In the genomic region with DNA sequence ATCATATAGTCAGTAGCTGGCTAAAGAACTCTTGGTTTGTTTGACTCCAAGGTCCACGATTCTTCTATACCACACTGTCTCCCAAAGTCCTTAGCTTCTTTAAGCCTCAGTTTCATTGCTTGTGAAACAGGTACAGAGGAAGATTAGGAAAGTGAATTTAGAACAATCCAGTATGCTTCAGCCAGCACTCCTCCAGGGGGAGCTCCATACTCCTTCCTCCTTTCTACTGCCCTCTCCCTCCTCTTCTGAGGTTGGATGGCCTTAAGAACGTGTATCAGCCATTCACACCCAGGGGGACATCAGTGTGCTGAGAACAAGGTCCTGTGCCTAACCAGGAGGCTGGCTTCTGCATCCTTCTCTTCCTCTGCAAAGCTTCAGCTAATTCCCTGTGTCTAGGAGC, we compare ENCODE assay signal across 8 cellular contexts. TPM values are rescaled to one million over a fixed set of nuclear protein-coding genes. Genes with fewer than 3 reads are reported as not detected.
DNase-seq lines count a peak whose midpoint lies in the region; ATAC-seq, FAIRE-seq and TF ChIP-seq lines count a peak whose summit lies in the region.

No MANE protein-coding gene starts in this region.

- H3K4me1 ChIP-seq in heart right ventricle: peaks cover 0 to 56% (median 17%) of the 10 kb centered on the region in 9 donors

- DNase-seq in AG08395 (ENCODE audit: low spot score): peak; percentile 47
- no peak for DNase-seq in GM18507 (ENCODE audit: extremely low spot score, insufficient read length, low read depth)
- DNase-seq in SK-N-DZ (ENCODE audit: low spot score): peak; percentile 21
- no peak for DNase-seq in heart right ventricle
- DNase-seq in NCI-H2227 (lab: John Stamatoyannopoulos, UW; ENCODE audit: unreplicated experiment): no peak
- DNase-seq in dorsolateral prefrontal cortex: no peak
- no peak for DNase-seq in stimulated activated naive CD4-positive, alpha-beta T cell treated with Interleukin-2 at 50 U/mL for 16 hours (lab: John Stamatoyannopoulos, UW)
- DNase-seq in NCI-H2107 treated with DMSO at 0.1 percent for 48 hours (lab: John Stamatoyannopoulos, UW; ENCODE audit: unreplicated experiment): no peak

- WGBS in heart right ventricle, 2 donors: 53 to 59% methylated on average over 2 of the region's 2 CpGs

- TF ChIP-seq CTCF in heart right ventricle (IDR thresholded peaks at IDR 0.05): peak in 7 of 9 donors; percentile 31 to 58 (median 46)
- peak in 8 of 56 donors; percentile 9 to 27 (median 16) for TF ChIP-seq CTCF in dorsolateral prefrontal cortex (IDR thresholded peaks at IDR 0.05 in 54 of 56, conservative IDR thresholded peaks at IDR 0.05 in 2 of 56; ENCODE audit: low read depth in 1 of 56, partially characterized antibody in 56 of 56)

- H3K9me3 ChIP-seq in heart right ventricle: peaks cover 0 to 8% (median 0%) of the 10 kb centered on the region in 11 donors

- peak; percentile 33 for FAIRE-seq in GM18507 (lab: Jason Lieb, UNC)

- H3K27me3 ChIP-seq in heart right ventricle (no peaks in the 10 kb centered on the region), dorsolateral prefrontal cortex (no peaks in the 10 kb centered on the region)

- ATAC-seq in heart right ventricle: no peak

- no peak overlapping the region for H3K4me3 ChIP-seq in heart right ventricle
- H3K4me3 ChIP-seq in dorsolateral prefrontal cortex: no peak overlapping the region

- intact Hi-C loops in heart right ventricle (cut with DNase I): no loop called here
- intact Hi-C loops in dorsolateral prefrontal cortex (cut with DNase I): no loop called here

- no peaks in the 10 kb centered on the region for H3K36me3 ChIP-seq in heart right ventricle

- H3K27ac ChIP-seq in heart right ventricle (peak overlapping the region in 2 of 10 donors; percentile 32 to 65), dorsolateral prefrontal cortex (no peak overlapping the region)

RNA-seq across cellular contexts. Expression of gene CALD1, which starts 54.8 kb away (rescaled TPM):
- polyA plus RNA-seq in SK-N-DZ (2014; cell fraction: cytosol; rRNA removed): 16.3 and 19.1 TPM in 2 replicates
- 19.3 and 21.5 TPM in 2 replicates for polyA plus RNA-seq in SK-N-DZ (2014; cell fraction: nucleus; rRNA removed)
- total RNA-seq in heart right ventricle: 100 to 1,000 TPM in 9 of 10 donors, 10 to 100 TPM in 1; 96.6 to 180 (median 132) TPM
- 100 to 1,000 TPM in 1 of 2 donors, 10 to 100 TPM in 1; 69.9 to 119 TPM for polyA plus RNA-seq in heart right ventricle
- 100 to 1,000 TPM in 9 of 120 experiments, 10 to 100 TPM in 111; 35.2 to 155 (median 58.5) TPM for total RNA-seq in dorsolateral prefrontal cortex

Comparison
In these comparisons a context has a peak if more than half of its experiments do, and no peak if none do; other contexts are left out.
1. DNase-seq: peak in AG08395 (single experiment) and SK-N-DZ (single experiment); none in GM18507 (single experiment), heart right ventricle (0 of 2), NCI-H2227 (single experiment), dorsolateral prefrontal cortex (0 of 10), stimulated activated naive CD4-positive, alpha-beta T cell treated with Interleukin-2 at 50 U/mL for 16 hours (single experiment) and NCI-H2107 treated with DMSO at 0.1 percent for 48 hours (single experiment).